12 cellular contexts compared by ENCODE assay signal in genomic region chr5:35736280-35736679, GRCh38.
A peak's percentile ranks its signal among the peaks of the same experiment; 100 is the strongest.
DNase-seq lines count a peak whose midpoint lies in the region; FAIRE-seq and TF ChIP-seq lines count a peak whose summit lies in the region.
"Had no signal": no experiment of that assay in that cellular context is flagged by ENCODE, and none has a peak within 500 bp of the region (broad histone marks: within the 10 kb centered on the region; RNA-seq: fewer than 3 reads in every experiment).

No MANE protein-coding gene starts in this region.

- FAIRE-seq in GM12891 (lab: Jason Lieb, UNC) = no peak
- FAIRE-seq: kidney had no signal

- H4K20me1 ChIP-seq in Karpas-422 (ENCODE audit: insufficient read depth, low read depth, low read length) = no peaks in the 10 kb centered on the region

- no peaks in the 10 kb centered on the region for H3K79me2 ChIP-seq in Karpas-422 (ENCODE audit: low read length)

- H3K4me3 ChIP-seq in Karpas-422 (ENCODE audit: low read length) = no peak overlapping the region
- H3K4me3 ChIP-seq: tibial artery had no signal

- no peaks in the 10 kb centered on the region for H3K4me1 ChIP-seq in Karpas-422 (ENCODE audit: low read length)
- H3K4me1 ChIP-seq: tibial artery had no signal

- H3K27ac Mint-ChIP-seq in activated naive CD8-positive, alpha-beta T cell = peak overlapping the region; percentile 84

- peaks cover 22% of the 10 kb centered on the region for H3K36me3 Mint-ChIP-seq in activated naive CD8-positive, alpha-beta T cell

- no peak overlapping the region for H3K4me2 ChIP-seq in Karpas-422 (ENCODE audit: low read depth, low read length, poor library complexity, severe bottlenecking)

- no peaks in the 10 kb centered on the region for H3K27me3 Mint-ChIP-seq in activated naive CD8-positive, alpha-beta T cell

- no peaks in the 10 kb centered on the region for H3K36me3 ChIP-seq in Karpas-422 (ENCODE audit: insufficient read depth, low read length)
- H3K36me3 ChIP-seq: tibial artery had no signal

- TF ChIP-seq POLR2A in GM12891 (IDR thresholded peaks at IDR 0.05; ENCODE audit: low read depth, low read length) = no peak

- H3K9me2 ChIP-seq in Karpas-422 (replicated peaks; ENCODE audit: insufficient read depth, low read length) = no peaks in the 10 kb centered on the region

- H3K27me3 ChIP-seq in Karpas-422 (ENCODE audit: low read length) = no peaks in the 10 kb centered on the region
- H3K27me3 ChIP-seq: tibial artery had no signal

- H2AFZ ChIP-seq in Karpas-422 (ENCODE audit: low read length) = no peak overlapping the region

- H3K4me3 Mint-ChIP-seq in activated naive CD8-positive, alpha-beta T cell = no peak overlapping the region

- H3K4me1 Mint-ChIP-seq in activated naive CD8-positive, alpha-beta T cell (ENCODE audit: low read depth) = peaks cover 30% of the 10 kb centered on the region

- H3K9me3 ChIP-seq in Karpas-422 (ENCODE audit: low read length) = no peaks in the 10 kb centered on the region
- H3K9me3 ChIP-seq: tibial artery had no signal

- DNase-seq in GM12891 (ENCODE audit: insufficient read length, low spot score) (no peak), Karpas-422 (peak; percentile 42), HK-2 (ENCODE audit: unreplicated experiment) (no peak), cerebellar nuclear complex (lab: John Stamatoyannopoulos, UW) (no peak), HPDE6-E6E7 (ENCODE audit: extremely low spot score) (no peak)
- DNase-seq in stimulated activated CD4-positive, alpha-beta T cell treated with anti-CD3 and anti-CD28 coated beads, Interleukin-2, amount 100 ng/mL, for 48 hours = peak; percentile 4 to 15
- DNase-seq: C1 segment of cervical spinal cord, head of caudate nucleus, kidney, NCI-H82, tibial artery had no signal

- peaks cover 13% of the 10 kb centered on the region for H3K9me3 Mint-ChIP-seq in activated naive CD8-positive, alpha-beta T cell (ENCODE audit: low read depth)

- no peak overlapping the region for H3K27ac ChIP-seq in Karpas-422 (ENCODE audit: low read length)
- H3K27ac ChIP-seq: tibial artery had no signal

- H3K9ac ChIP-seq in Karpas-422 (ENCODE audit: low read length) = no peak overlapping the region

TF ChIP-seq in GM12891, 5 proteins besides CTCF, POLR2A, EP300 and RAD21:
- TF ChIP-seq POU2F2 (IDR thresholded peaks at IDR 0.05; ENCODE audit: low read depth, low read length) (no peak), SPI1 (IDR thresholded peaks at IDR 0.05; ENCODE audit: low read depth, low read length) (peak; percentile 61)

Comparison
In these comparisons a context has a peak if more than half of its experiments do, and no peak if none do; other contexts are left out.
1. DNase-seq: peak in Karpas-422 (single experiment) and stimulated activated CD4-positive, alpha-beta T cell treated with anti-CD3 and anti-CD28 coated beads, Interleukin-2, amount 100 ng/mL, for 48 hours (2 of 2); none in GM12891 (single experiment), HK-2 (single experiment), cerebellar nuclear complex (0 of 2) and HPDE6-E6E7 (single experiment).